In the genomic region with DNA sequence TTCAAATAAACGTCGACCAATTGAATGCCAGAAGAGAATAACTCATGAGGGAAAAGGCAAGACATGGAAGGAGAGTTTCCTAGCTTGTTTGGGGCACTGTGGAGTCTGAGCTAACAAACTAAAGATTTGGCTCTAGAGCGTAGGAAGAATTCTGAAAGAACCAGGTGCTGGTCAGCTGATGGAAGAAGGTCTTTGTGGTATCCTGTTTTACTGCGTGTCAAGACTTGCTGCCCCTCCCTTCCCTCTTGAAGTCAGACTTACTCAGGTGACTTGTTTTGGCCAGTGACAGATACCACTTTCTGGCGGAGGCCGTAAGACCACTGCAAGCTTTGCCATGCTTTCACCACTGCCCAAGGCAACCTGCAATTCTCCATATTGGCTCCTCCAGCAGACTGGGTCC, we compare ENCODE assay signal across 9 cellular contexts. TPM values are rescaled to one million over a fixed set of nuclear protein-coding genes. Genes with fewer than 3 reads are reported as not detected.
A peak's percentile ranks its signal among the peaks of the same experiment; 100 is the strongest.
DNase-seq lines count a peak whose midpoint lies in the region; ATAC-seq and TF ChIP-seq lines count a peak whose summit lies in the region.
"Had no signal": no experiment of that assay in that cellular context is flagged by ENCODE, and none has a peak within 500 bp of the region (broad histone marks: within the 10 kb centered on the region; RNA-seq: fewer than 3 reads in every experiment).

No MANE protein-coding gene starts in this region.

- peaks cover 0 to 48% of the 10 kb centered on the region in 2 donors for H3K4me1 ChIP-seq in left lung
- no peaks in the 10 kb centered on the region for H3K4me1 ChIP-seq in suprapubic skin

- H3K4me3 Mint-ChIP-seq in activated naive CD4-positive, alpha-beta T cell treated with anti-CD3 and anti-CD28 coated beads for 36 hours: peak overlapping the region; percentile 99
- peak overlapping the region; percentile 95 for H3K4me3 Mint-ChIP-seq in activated T-helper 1 cell treated with anti-CD3 and anti-CD28 coated beads, Interleukin-12 subunit alpha, Interleukin-12 subunit beta, Interleukin-2, Interleukin-4 antibody, amounts not matched to agents 30 ng/mL and 10 ng/mL and 1 ng/mL, durations not matched to agents 14 hours and 24 hours and 36 hours

- TF ChIP-seq EP300 in suprapubic skin (IDR thresholded peaks at IDR 0.05): no peak

- intact Hi-C loops in activated naive CD4-positive, alpha-beta T cell treated with anti-CD3 and anti-CD28 coated beads for 36 hours (cut with micrococcal nuclease): loop anchor here (2.0 to 10.0 kb wide), 6 partner anchors 485 to 1567 kb away; a partner anchor contains a TSS
- intact Hi-C loops in activated T-helper 1 cell treated with anti-CD3 and anti-CD28 coated beads, Interleukin-12 subunit alpha, Interleukin-12 subunit beta, Interleukin-2, Interleukin-4 antibody, amounts not matched to agents 30 ng/mL and 10 ng/mL and 1 ng/mL, durations not matched to agents 14 hours and 24 hours and 36 hours (cut with micrococcal nuclease): loop anchor here (2.0 to 5.0 kb wide), 3 partner anchors 29 to 1541 kb away; a partner anchor contains a TSS
- intact Hi-C loops in left lung (cut with DNase I): no loop called here

- H3K9me3 Mint-ChIP-seq in activated naive CD4-positive, alpha-beta T cell treated with anti-CD3 and anti-CD28 coated beads for 36 hours: no peaks in the 10 kb centered on the region
- H3K9me3 Mint-ChIP-seq in activated T-helper 1 cell treated with anti-CD3 and anti-CD28 coated beads, Interleukin-12 subunit alpha, Interleukin-12 subunit beta, Interleukin-2, Interleukin-4 antibody, amounts not matched to agents 30 ng/mL and 10 ng/mL and 1 ng/mL, durations not matched to agents 14 hours and 24 hours and 36 hours: no peaks in the 10 kb centered on the region

- WGBS in suprapubic skin: 77% methylated on average over 6 of the region's 6 CpGs

- CTCF ChIA-PET in activated naive CD4-positive, alpha-beta T cell treated with anti-CD3 and anti-CD28 coated beads for 36 hours (lab: Charles Lee): interaction anchor here (1.3 to 1.7 kb wide), 2 partner anchors 10 to 113 kb away, joined by 3 read pairs; no protein-coding TSS in a partner anchor

- H3K27ac ChIP-seq in left lung (peak overlapping the region; percentile 73 to 95), suprapubic skin (peak overlapping the region; percentile 68)
- H3K27ac ChIP-seq: SK-N-MC had no signal

- H3K27me3 ChIP-seq in left lung (no peaks in the 10 kb centered on the region), suprapubic skin (no peaks in the 10 kb centered on the region)

- H3K4me3 ChIP-seq in left lung (no peak overlapping the region), suprapubic skin (no peak overlapping the region)
- H3K4me3 ChIP-seq: SK-N-MC had no signal

- H3K27ac Mint-ChIP-seq in activated naive CD4-positive, alpha-beta T cell treated with anti-CD3 and anti-CD28 coated beads for 36 hours: peak overlapping the region; percentile 100
- peak overlapping the region; percentile 99 for H3K27ac Mint-ChIP-seq in activated T-helper 1 cell treated with anti-CD3 and anti-CD28 coated beads, Interleukin-12 subunit alpha, Interleukin-12 subunit beta, Interleukin-2, Interleukin-4 antibody, amounts not matched to agents 30 ng/mL and 10 ng/mL and 1 ng/mL, durations not matched to agents 14 hours and 24 hours and 36 hours

- H3K9me3 ChIP-seq in left lung (no peaks in the 10 kb centered on the region), suprapubic skin (no peaks in the 10 kb centered on the region)

- no peak for TF ChIP-seq CTCF in left lung (IDR thresholded peaks at IDR 0.05)
- no peak for TF ChIP-seq CTCF in suprapubic skin (IDR thresholded peaks at IDR 0.05)

- H3K36me3 Mint-ChIP-seq in activated naive CD4-positive, alpha-beta T cell treated with anti-CD3 and anti-CD28 coated beads for 36 hours (ENCODE audit: low read depth): peaks cover 43% of the 10 kb centered on the region
- H3K36me3 Mint-ChIP-seq in activated T-helper 1 cell treated with anti-CD3 and anti-CD28 coated beads, Interleukin-12 subunit alpha, Interleukin-12 subunit beta, Interleukin-2, Interleukin-4 antibody, amounts not matched to agents 30 ng/mL and 10 ng/mL and 1 ng/mL, durations not matched to agents 14 hours and 24 hours and 36 hours (ENCODE audit: low read depth): peaks cover 66% of the 10 kb centered on the region

- no peaks in the 10 kb centered on the region for H3K27me3 Mint-ChIP-seq in activated naive CD4-positive, alpha-beta T cell treated with anti-CD3 and anti-CD28 coated beads for 36 hours (ENCODE audit: low read depth)
- H3K27me3 Mint-ChIP-seq in activated T-helper 1 cell treated with anti-CD3 and anti-CD28 coated beads, Interleukin-12 subunit alpha, Interleukin-12 subunit beta, Interleukin-2, Interleukin-4 antibody, amounts not matched to agents 30 ng/mL and 10 ng/mL and 1 ng/mL, durations not matched to agents 14 hours and 24 hours and 36 hours (ENCODE audit: insufficient read depth): no peaks in the 10 kb centered on the region

- DNase-seq in activated naive CD4-positive, alpha-beta T cell treated with anti-CD3 and anti-CD28 coated beads for 36 hours: no peak
- no peak for DNase-seq in activated naive CD4-positive, alpha-beta T cell (lab: John Stamatoyannopoulos, UW)
- no peak for DNase-seq in activated T-helper 1 cell treated with anti-CD3 and anti-CD28 coated beads, Interleukin-12 subunit alpha, Interleukin-12 subunit beta, Interleukin-2, Interleukin-4 antibody, amounts not matched to agents 30 ng/mL and 10 ng/mL and 1 ng/mL, durations not matched to agents 14 hours and 24 hours and 36 hours (ENCODE audit: low spot score)
- DNase-seq in left lung (no peak), suprapubic skin (ENCODE audit: low spot score in 2 of 2) (no peak), DMS 273 treated with DMSO at 0.1 percent for 48 hours (lab: John Stamatoyannopoulos, UW) (no peak), SHP77 (lab: John Stamatoyannopoulos, UW) (no peak)

- H3K36me3 ChIP-seq in left lung (peaks cover 0 to 64% of the 10 kb centered on the region in 2 donors), suprapubic skin (peaks cover 39% of the 10 kb centered on the region)

- no peak for ATAC-seq in left lung
- ATAC-seq in GM21737 (IDR thresholded peaks at IDR 0.05; ENCODE audit: unreplicated experiment): no peak

- peaks cover 47% of the 10 kb centered on the region for H3K4me1 Mint-ChIP-seq in activated naive CD4-positive, alpha-beta T cell treated with anti-CD3 and anti-CD28 coated beads for 36 hours (ENCODE audit: low read depth)
- peaks cover 51% of the 10 kb centered on the region for H3K4me1 Mint-ChIP-seq in activated T-helper 1 cell treated with anti-CD3 and anti-CD28 coated beads, Interleukin-12 subunit alpha, Interleukin-12 subunit beta, Interleukin-2, Interleukin-4 antibody, amounts not matched to agents 30 ng/mL and 10 ng/mL and 1 ng/mL, durations not matched to agents 14 hours and 24 hours and 36 hours (ENCODE audit: low read depth)

- TF ChIP-seq POLR2A in suprapubic skin (IDR thresholded peaks at IDR 0.05): no peak

RNA-seq across cellular contexts. Expression of a gene that starts 0.7 kb away (rescaled TPM):
- 100 to 1,000 TPM; 240 to 248 TPM for total RNA-seq in activated naive CD4-positive, alpha-beta T cell treated with anti-CD3 and anti-CD28 coated beads for 36 hours
- total RNA-seq in activated T-helper 1 cell treated with anti-CD3 and anti-CD28 coated beads, Interleukin-12 subunit alpha, Interleukin-12 subunit beta, Interleukin-2, Interleukin-4 antibody, amounts not matched to agents 30 ng/mL and 10 ng/mL and 1 ng/mL, durations not matched to agents 14 hours and 24 hours and 36 hours: 234 and 235 TPM in 2 replicates
- 10 to 100 TPM; 37.4 to 98.6 TPM for total RNA-seq in left lung
- 10 to 100 TPM in 3 of 4 donors, 1 to 10 TPM in 1; 7.2 to 20.3 (median 11.8) TPM for total RNA-seq in suprapubic skin

Comparison
In these comparisons a context has a peak if more than half of its experiments do, and no peak if none do; other contexts are left out.
1. intact Hi-C loops: an anchor here in activated naive CD4-positive, alpha-beta T cell treated with anti-CD3 and anti-CD28 coated beads for 36 hours (2.0 to 10.0 kb wide) and activated T-helper 1 cell treated with anti-CD3 and anti-CD28 coated beads, Interleukin-12 subunit alpha, Interleukin-12 subunit beta, Interleukin-2, Interleukin-4 antibody, amounts not matched to agents 30 ng/mL and 10 ng/mL and 1 ng/mL, durations not matched to agents 14 hours and 24 hours and 36 hours (2.0 to 5.0 kb wide); none called in left lung.